In the genomic region with DNA sequence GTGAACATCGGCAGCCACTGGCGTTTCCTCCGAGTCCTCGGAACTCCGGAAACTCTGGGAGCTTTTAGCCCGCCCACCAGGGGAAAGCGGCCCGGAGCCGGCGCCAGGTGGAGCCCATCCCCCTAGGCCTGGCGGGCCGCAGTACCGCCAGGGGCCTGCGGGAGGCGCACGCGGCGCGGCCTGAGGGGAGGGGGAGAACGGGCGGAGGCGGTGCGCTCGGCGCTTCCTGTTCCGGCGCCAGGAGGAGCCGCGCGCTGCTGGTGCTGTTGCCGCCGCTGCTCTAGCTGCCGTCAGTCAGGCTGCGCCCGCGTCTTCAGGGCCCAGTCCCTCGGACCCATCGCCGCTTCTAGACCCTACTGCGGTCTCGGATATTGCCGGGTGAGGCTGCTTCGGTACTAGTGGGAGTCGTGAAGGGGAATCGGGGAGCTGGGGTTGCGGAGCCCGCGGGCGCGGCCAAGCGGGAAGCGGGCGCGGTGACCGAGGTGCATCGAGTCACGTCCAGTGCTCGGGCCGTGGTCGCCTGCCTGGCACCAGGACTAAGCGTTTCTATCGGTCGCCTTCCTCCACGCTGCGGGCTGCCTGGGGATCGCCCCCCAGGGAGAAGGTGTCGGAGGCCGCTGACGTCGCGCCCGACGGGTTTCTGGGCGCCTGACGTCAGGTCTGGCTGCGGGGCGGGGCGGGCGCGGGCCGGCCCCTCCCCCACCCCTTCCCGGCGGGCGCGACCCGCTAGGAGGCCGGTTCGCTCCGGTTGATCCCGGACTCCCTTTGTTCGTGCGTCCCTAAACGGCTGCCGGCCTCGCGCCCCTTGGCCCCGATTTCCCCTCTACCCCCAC, we compare ENCODE assay signal across 8 cellular contexts. TPM values are rescaled to one million over a fixed set of nuclear protein-coding genes. Genes with fewer than 3 reads are reported as not detected.
A peak's percentile ranks its signal among the peaks of the same experiment; 100 is the strongest.
DNase-seq lines count a peak whose midpoint lies in the region; ATAC-seq and TF ChIP-seq lines count a peak whose summit lies in the region.

Gene MAPK1IP1L, plus strand, starts transcription at position 222 of the 833 bp plus-strand sequence. CDS start 10,037 bp downstream, outside the sequence.

- peak within 1 kb of the TSS; percentile 81 for H3K4me3 ChIP-seq in thymus (ENCODE audit: low read length)

- ATAC-seq in HG02588 (IDR thresholded peaks at IDR 0.05; ENCODE audit: unreplicated experiment) (peak; percentile 84), SK-N-SH treated with all-trans-retinoic acid at 6 μM for 48 hours (peak; percentile 94)
- ATAC-seq in activated naive CD4-positive, alpha-beta T cell treated with anti-CD3 and anti-CD28 coated beads, Interleukin-2, amount 50 U/mL, for 72 hours = peak; percentile 87 to 92

- peaks cover 2% of the 10 kb centered on the region for H3K27me3 Mint-ChIP-seq in glutamatergic neuron (ENCODE audit: unreplicated experiment)
- no peaks in the 10 kb centered on the region for H3K27me3 Mint-ChIP-seq in osteocyte (ENCODE audit: unreplicated experiment)

- peak within 1 kb of the TSS; percentile 94 to 95 for H3K27ac Mint-ChIP-seq in activated naive CD4-positive, alpha-beta T cell treated with anti-CD3 and anti-CD28 coated beads, Interleukin-2, amount 50 U/mL, for 72 hours
- H3K27ac Mint-ChIP-seq in glutamatergic neuron (ENCODE audit: unreplicated experiment) = peak within 1 kb of the TSS; percentile 92
- H3K27ac Mint-ChIP-seq in osteocyte (ENCODE audit: unreplicated experiment) = peak within 1 kb of the TSS; percentile 100

- DNase-seq in GM10266 (ENCODE audit: extremely low spot score) (peak; percentile 96), NCI-H1092 (lab: John Stamatoyannopoulos, UW) (peak; percentile 89), glutamatergic neuron (peak; percentile 95), osteocyte (ENCODE audit: extremely low spot score, unreplicated experiment) (peak; percentile 99)
- DNase-seq in activated naive CD4-positive, alpha-beta T cell treated with anti-CD3 and anti-CD28 coated beads, Interleukin-2, amount 50 U/mL, for 72 hours (ENCODE audit: low spot score in 2 of 2) = peak; percentile 93 to 98

- peaks cover 18 to 24% of the 10 kb centered on the region in 2 donors for H3K36me3 Mint-ChIP-seq in activated naive CD4-positive, alpha-beta T cell treated with anti-CD3 and anti-CD28 coated beads, Interleukin-2, amount 50 U/mL, for 72 hours
- H3K36me3 Mint-ChIP-seq in glutamatergic neuron (ENCODE audit: unreplicated experiment) (no peaks in the 10 kb centered on the region), osteocyte (ENCODE audit: unreplicated experiment) (peaks cover 15% of the 10 kb centered on the region)

- WGBS in thymus = under 1% methylated on average over 97 of the region's 97 CpGs

- no peaks in the 10 kb centered on the region for H3K9me3 Mint-ChIP-seq in activated naive CD4-positive, alpha-beta T cell treated with anti-CD3 and anti-CD28 coated beads, Interleukin-2, amount 50 U/mL, for 72 hours
- peaks cover 7% of the 10 kb centered on the region for H3K9me3 Mint-ChIP-seq in glutamatergic neuron (ENCODE audit: unreplicated experiment)
- no peaks in the 10 kb centered on the region for H3K9me3 Mint-ChIP-seq in osteocyte (ENCODE audit: unreplicated experiment)

- no peaks in the 10 kb centered on the region for H3K36me3 ChIP-seq in thymus (ENCODE audit: control insufficient read depth, insufficient read depth)

- H3K4me1 ChIP-seq in thymus (ENCODE audit: control insufficient read depth, insufficient read depth, low read length) = peaks cover 9% of the 10 kb centered on the region

- no peaks in the 10 kb centered on the region for H3K27me3 ChIP-seq in thymus (ENCODE audit: control insufficient read depth, insufficient read depth)

- H3K4me1 Mint-ChIP-seq in glutamatergic neuron (ENCODE audit: low read depth, unreplicated experiment) (peaks cover 18% of the 10 kb centered on the region), osteocyte (ENCODE audit: unreplicated experiment) (peaks cover 29% of the 10 kb centered on the region)

- H3K4me3 Mint-ChIP-seq in glutamatergic neuron (ENCODE audit: unreplicated experiment) (peak within 1 kb of the TSS; percentile 97), osteocyte (ENCODE audit: unreplicated experiment) (peak within 1 kb of the TSS; percentile 90)

- peak; percentile 99 for TF ChIP-seq CTCF in GM10266 (IDR thresholded peaks at IDR 0.05; ENCODE audit: control insufficient read depth, insufficient read depth, low read depth, missing control alignments)
- TF ChIP-seq CTCF in glutamatergic neuron (IDR thresholded peaks at IDR 0.05; ENCODE audit: partially characterized antibody, unreplicated experiment) = peak; percentile 99
- TF ChIP-seq CTCF in osteocyte (IDR thresholded peaks at IDR 0.05) = peak; percentile 98

- H3K27ac ChIP-seq in thymus (ENCODE audit: low read depth) = peak within 1 kb of the TSS; percentile 98

- no peaks in the 10 kb centered on the region for H3K9me3 ChIP-seq in thymus (ENCODE audit: control insufficient read depth)

TF ChIP-seq in SK-N-SH treated with all-trans-retinoic acid at 6 μM for 48 hours, 23 proteins besides CTCF, POLR2A, EP300 and RAD21 (continues in another document):
- TF ChIP-seq, protein P1, sequence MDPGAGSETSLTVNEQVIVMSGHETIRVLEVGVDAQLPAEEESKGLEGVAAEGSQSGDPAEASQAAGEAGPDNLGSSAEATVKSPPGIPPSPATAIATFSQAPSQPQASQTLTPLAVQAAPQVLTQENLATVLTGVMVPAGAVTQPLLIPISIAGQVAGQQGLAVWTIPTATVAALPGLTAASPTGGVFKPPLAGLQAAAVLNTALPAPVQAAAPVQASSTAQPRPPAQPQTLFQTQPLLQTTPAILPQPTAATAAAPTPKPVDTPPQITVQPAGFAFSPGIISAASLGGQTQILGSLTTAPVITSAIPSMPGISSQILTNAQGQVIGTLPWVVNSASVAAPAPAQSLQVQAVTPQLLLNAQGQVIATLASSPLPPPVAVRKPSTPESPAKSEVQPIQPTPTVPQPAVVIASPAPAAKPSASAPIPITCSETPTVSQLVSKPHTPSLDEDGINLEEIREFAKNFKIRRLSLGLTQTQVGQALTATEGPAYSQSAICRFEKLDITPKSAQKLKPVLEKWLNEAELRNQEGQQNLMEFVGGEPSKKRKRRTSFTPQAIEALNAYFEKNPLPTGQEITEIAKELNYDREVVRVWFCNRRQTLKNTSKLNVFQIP (CRISPR knock-in tag; IDR thresholded peaks at IDR 0.05; ENCODE audit: borderline replicate concordance, low read depth) = 0 out of 2 replicates have a peak, but pooled peaks have one; percentile 15
- TF ChIP-seq, protein P2, sequence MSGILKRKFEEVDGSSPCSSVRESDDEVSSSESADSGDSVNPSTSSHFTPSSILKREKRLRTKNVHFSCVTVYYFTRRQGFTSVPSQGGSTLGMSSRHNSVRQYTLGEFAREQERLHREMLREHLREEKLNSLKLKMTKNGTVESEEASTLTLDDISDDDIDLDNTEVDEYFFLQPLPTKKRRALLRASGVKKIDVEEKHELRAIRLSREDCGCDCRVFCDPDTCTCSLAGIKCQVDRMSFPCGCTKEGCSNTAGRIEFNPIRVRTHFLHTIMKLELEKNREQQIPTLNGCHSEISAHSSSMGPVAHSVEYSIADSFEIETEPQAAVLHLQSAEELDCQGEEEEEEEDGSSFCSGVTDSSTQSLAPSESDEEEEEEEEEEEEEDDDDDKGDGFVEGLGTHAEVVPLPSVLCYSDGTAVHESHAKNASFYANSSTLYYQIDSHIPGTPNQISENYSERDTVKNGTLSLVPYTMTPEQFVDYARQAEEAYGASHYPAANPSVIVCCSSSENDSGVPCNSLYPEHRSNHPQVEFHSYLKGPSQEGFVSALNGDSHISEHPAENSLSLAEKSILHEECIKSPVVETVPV (CRISPR knock-in tag; IDR thresholded peaks at IDR 0.05) = 0 out of 2 replicates have a peak, but pooled peaks have one; percentile 65
- TF ChIP-seq ISL1 (CRISPR knock-in tag; IDR thresholded peaks at IDR 0.05) = no peak
- TF ChIP-seq ZFP30 (CRISPR knock-in tag; IDR thresholded peaks at IDR 0.05) = 0 out of 2 replicates have a peak, but pooled peaks have one; percentile 15
- peak; percentile 48; the same call in 1 of the 2 replicates for TF ChIP-seq ESRRG (CRISPR knock-in tag; IDR thresholded peaks at IDR 0.05)
- TF ChIP-seq TOX (CRISPR knock-in tag; IDR thresholded peaks at IDR 0.05; ENCODE audit: borderline replicate concordance) = no peak
- TF ChIP-seq ZFP3 (CRISPR knock-in tag; IDR thresholded peaks at IDR 0.05) = 0 out of 2 replicates have a peak, but pooled peaks have one; percentile 49
- TF ChIP-seq CSDC2 (CRISPR knock-in tag; IDR thresholded peaks at IDR 0.05) = 0 out of 2 replicates have a peak, but pooled peaks have one; percentile 31
- TF ChIP-seq TSHZ2 (CRISPR knock-in tag; IDR thresholded peaks at IDR 0.05) = peak; percentile 33; the same call in 1 of the 2 replicates
- TF ChIP-seq GLIS3 (CRISPR knock-in tag; IDR thresholded peaks at IDR 0.05) = peak; percentile 80; the same call in 1 of the 2 replicates
- no peak for TF ChIP-seq ZNF8 (CRISPR knock-in tag; IDR thresholded peaks at IDR 0.05)

RNA-seq across cellular contexts. Expression of gene MAPK1IP1L, which starts in this region (rescaled TPM):
- 100 to 1,000 TPM in 1 of 2 donors, 10 to 100 TPM in 1; 66.5 to 101 TPM for total RNA-seq in activated naive CD4-positive, alpha-beta T cell treated with anti-CD3 and anti-CD28 coated beads, Interleukin-2, amount 50 U/mL, for 72 hours
- 97.9 TPM for total RNA-seq in glutamatergic neuron (ENCODE audit: unreplicated experiment)
- total RNA-seq in osteocyte = 85.7 and 102 TPM in 2 replicates
- polyA plus RNA-seq in thymus = 42.1 TPM

Comparison
In these comparisons a context has a peak if more than half of its experiments do, and no peak if none do; other contexts are left out.
1. Peak in every context shown above with its lines: DNase-seq, ATAC-seq, H3K4me3 ChIP-seq and H3K27ac ChIP-seq.